In genomic region chr11:103358251-103358650, GRCh38 we compare ENCODE assay signal across 1 cellular context.
TF ChIP-seq lines count a peak whose summit lies in the region.

No MANE protein-coding gene starts in this region.

TF ChIP-seq in IMR-90, 13 proteins besides CTCF, POLR2A, EP300 and RAD21:
- no peak for TF ChIP-seq USF2 (IDR thresholded peaks at IDR 0.05; ENCODE audit: low read depth, low read length)
- no peak for TF ChIP-seq RCOR1 (IDR thresholded peaks at IDR 0.05; ENCODE audit: insufficient replicate concordance, low read length)
- no peak for TF ChIP-seq BHLHE40 (IDR thresholded peaks at IDR 0.05; ENCODE audit: low read depth, low read length)
- TF ChIP-seq MAFK (IDR thresholded peaks at IDR 0.05; ENCODE audit: low read depth, low read length) = no peak
- TF ChIP-seq CHD1 (IDR thresholded peaks at IDR 0.05; ENCODE audit: low read depth, low read length) = no peak
- TF ChIP-seq MAZ (IDR thresholded peaks at IDR 0.05; ENCODE audit: borderline replicate concordance, low read depth, low read length) = no peak
- TF ChIP-seq RFX5 (IDR thresholded peaks at IDR 0.05; ENCODE audit: low read depth, low read length) = no peak
- no peak for TF ChIP-seq SMC3 (IDR thresholded peaks at IDR 0.05; ENCODE audit: low read depth, low read length)
- TF ChIP-seq ELK1 (IDR thresholded peaks at IDR 0.05; ENCODE audit: borderline replicate concordance, low read depth, low read length) = no peak
- TF ChIP-seq MXI1 (IDR thresholded peaks at IDR 0.05; ENCODE audit: borderline replicate concordance, low read depth, low read length) = no peak
- TF ChIP-seq NFE2L2 (IDR thresholded peaks at IDR 0.05; ENCODE audit: low read depth, low read length) = no peak
- no peak for TF ChIP-seq CEBPB (IDR thresholded peaks at IDR 0.05; ENCODE audit: low read depth, low read length)
- no peak for TF ChIP-seq FOS (IDR thresholded peaks at IDR 0.05; ENCODE audit: low read depth, low read length)
TF ChIP-seq in IMR-90: peak in this region for 0.
